22 cellular contexts compared by ENCODE assay signal in genomic region chr7:98816925-98817710, GRCh38. TPM values are rescaled to one million over a fixed set of nuclear protein-coding genes. Genes with fewer than 3 reads are reported as not detected.
DNase-seq lines count a peak whose midpoint lies in the region; FAIRE-seq and TF ChIP-seq lines count a peak whose summit lies in the region.
"Had no signal": no experiment of that assay in that cellular context is flagged by ENCODE, and none has a peak within 500 bp of the region (broad histone marks: within the 10 kb centered on the region; RNA-seq: fewer than 3 reads in every experiment).

No MANE protein-coding gene starts in this region.

- no peaks in the 10 kb centered on the region for H3K36me3 ChIP-seq in left ventricle myocardium inferior
- H3K36me3 ChIP-seq in tibial artery, result no peaks in the 10 kb centered on the region

- H3K27ac ChIP-seq in left ventricle myocardium inferior (replicated peaks) (peak overlapping the region; percentile 87), coronary artery (peak overlapping the region; percentile 65 to 94), tibial artery (peak overlapping the region; percentile 70 to 84)
- H3K27ac ChIP-seq: C4-2B, HL-60, SK-N-MC had no signal

- intact Hi-C loops in left ventricle myocardium inferior (cut with micrococcal nuclease) (no loop called here), cardiac septum (cut with DNase I) (no loop called here), tibial artery (cut with DNase I; ENCODE audit: low total_unique reads) (no loop called here)

- peak; percentile 95 for FAIRE-seq in HTR-8/SVneo (lab: Jason Lieb, UNC)

- H3K27me3 ChIP-seq in left ventricle myocardium inferior (ENCODE audit: low read depth) (no peaks in the 10 kb centered on the region), tibial artery (no peaks in the 10 kb centered on the region)

- TF ChIP-seq CTCF in left ventricle myocardium inferior (IDR thresholded peaks at IDR 0.05; ENCODE audit: borderline replicate concordance) (no peak), coronary artery (IDR thresholded peaks at IDR 0.05) (no peak), tibial artery (IDR thresholded peaks at IDR 0.05) (no peak)

- H3K9me3 ChIP-seq in left ventricle myocardium inferior (replicated peaks), result no peaks in the 10 kb centered on the region
- H3K9me3 ChIP-seq in tibial artery, result no peaks in the 10 kb centered on the region

- H3K4me1 ChIP-seq in left ventricle myocardium inferior (peaks cover 17% of the 10 kb centered on the region), tibial artery (peaks cover 0 to 52% (median 21%) of the 10 kb centered on the region in 4 donors)

- no peak for DNase-seq in left ventricle myocardium inferior
- DNase-seq in cardiac septum (ENCODE audit: low spot score), result no peak
- DNase-seq in HTR-8/SVneo (ENCODE audit: insufficient read length, low spot score), result no peak
- no peak for DNase-seq in coronary artery (ENCODE audit: low spot score)
- DNase-seq in tibial artery, result no peak
- DNase-seq in hypothalamus (lab: John Stamatoyannopoulos, UW), result no peak
- DNase-seq in T-helper 1 cell, result no peak
- no peak for DNase-seq in activated naive CD4-positive, alpha-beta T cell treated with Interleukin-2 at 50 U/mL for 16 hours
- DNase-seq: CD8-positive, alpha-beta memory T cell; GDM1; H9; Kasumi-1; NCI-H1417; NCI-H187; NCI-H526 treated with DMSO at 0.1 percent for 48 hours; PC-3; SHP77 treated with DMSO at 0.1 percent for 48 hours had no signal

- H3K4me3 ChIP-seq in left ventricle myocardium inferior (no peak overlapping the region), coronary artery (no peak overlapping the region), tibial artery (no peak overlapping the region)
- H3K4me3 ChIP-seq: SK-N-MC had no signal

RNA-seq across cellular contexts. Expression of gene TMEM130, which starts 52.7 kb away (rescaled TPM):
- not detected for total RNA-seq in left ventricle myocardium inferior
- 0.30 TPM for total RNA-seq in cardiac septum
- total RNA-seq: CD8-positive, alpha-beta memory T cell; HT1080; MCF 10A; PC-3 had no signal
